8 cellular contexts compared by ENCODE assay signal in the genomic region with DNA sequence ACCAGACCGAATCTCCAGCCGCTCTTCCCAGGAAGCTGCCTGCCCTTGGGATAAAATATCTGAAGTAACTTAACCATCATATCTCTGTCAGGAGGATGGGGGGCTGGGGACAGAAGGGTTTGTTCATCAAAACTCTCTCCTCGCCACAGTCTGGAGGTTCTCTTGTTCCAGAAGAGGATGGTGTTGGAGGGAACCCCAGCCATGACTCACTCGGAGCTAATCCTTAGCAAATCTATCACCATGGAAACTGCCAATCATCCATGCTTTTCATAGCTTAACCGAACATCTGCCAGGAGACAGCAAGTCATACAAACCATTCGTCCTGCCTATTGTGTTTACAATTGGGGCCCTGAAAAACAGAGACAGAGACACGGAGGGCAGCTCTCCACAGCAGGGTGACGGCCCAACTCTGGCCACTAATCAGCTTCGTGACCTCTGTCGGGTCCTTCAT.
A peak's percentile ranks its signal among the peaks of the same experiment; 100 is the strongest.
DNase-seq lines count a peak whose midpoint lies in the region; ATAC-seq and TF ChIP-seq lines count a peak whose summit lies in the region.
"Had no signal": no experiment of that assay in that cellular context is flagged by ENCODE, and none has a peak within 500 bp of the region (broad histone marks: within the 10 kb centered on the region; RNA-seq: fewer than 3 reads in every experiment).

No MANE protein-coding gene starts in this region.

- no peaks in the 10 kb centered on the region for H3K9me2 ChIP-seq in GM23338 (ENCODE audit: insufficient read depth)

- no peak for TF ChIP-seq CTCF in Peyer's patch (IDR thresholded peaks at IDR 0.05)
- no peak for TF ChIP-seq CTCF in fibroblast of pulmonary artery (IDR thresholded peaks at IDR 0.05; ENCODE audit: low read length, missing control alignments)
- TF ChIP-seq CTCF in GM23338 (conservative IDR thresholded peaks at IDR 0.05; ENCODE audit: low read depth in 2 of 2) = no peak

- no peak overlapping the region for H2AFZ ChIP-seq in GM23338

- H3K4me3 Mint-ChIP-seq in GM23338 = no peak overlapping the region

- H3K27ac Mint-ChIP-seq in GM23338 = no peak overlapping the region
- H3K27ac Mint-ChIP-seq: naive B cell had no signal

- DNase-seq in HK-2 (ENCODE audit: unreplicated experiment) (peak; percentile 67), Peyer's patch (peak in 1 of 3 donors; percentile 79), fibroblast of pulmonary artery (ENCODE audit: low read depth) (peak; percentile 93), retina (peak; percentile 75), pons (ENCODE audit: low spot score) (no peak), GM23338 (ENCODE audit: low spot score) (no peak)
- DNase-seq: naive B cell had no signal

- no peaks in the 10 kb centered on the region for H3K9me3 ChIP-seq in Peyer's patch

- no peaks in the 10 kb centered on the region for H3K27me3 ChIP-seq in Peyer's patch
- H3K27me3 ChIP-seq in GM23338 (ENCODE audit: insufficient read depth) = no peaks in the 10 kb centered on the region

- ATAC-seq in HG03457 (IDR thresholded peaks at IDR 0.05; ENCODE audit: unreplicated experiment) = no peak
- no peak for ATAC-seq in GM23338

- no peaks in the 10 kb centered on the region for H3K36me3 ChIP-seq in Peyer's patch
- H3K36me3 ChIP-seq in GM23338 (ENCODE audit: insufficient read depth) = no peaks in the 10 kb centered on the region; the same call in 1 of the 2 replicates

- H3K4me3 ChIP-seq in Peyer's patch (no peak overlapping the region), fibroblast of pulmonary artery (replicated peaks; ENCODE audit: low read depth, low read length) (no peak overlapping the region), GM23338 (no peak overlapping the region)

- H3K9me3 Mint-ChIP-seq in GM23338 = no peaks in the 10 kb centered on the region
- H3K9me3 Mint-ChIP-seq: naive B cell had no signal

- H3K4me1 Mint-ChIP-seq in GM23338 = peaks cover 12% of the 10 kb centered on the region

- no peaks in the 10 kb centered on the region for H3F3A ChIP-seq in GM23338 (replicated peaks; ENCODE audit: low read depth)

- H3K4me1 ChIP-seq in Peyer's patch (no peaks in the 10 kb centered on the region), GM23338 (ENCODE audit: insufficient read depth) (peaks cover 5% of the 10 kb centered on the region; the same call in 1 of the 2 replicates)

- no peaks in the 10 kb centered on the region for H4K20me1 ChIP-seq in GM23338 (replicated peaks; ENCODE audit: insufficient read depth)

- TF ChIP-seq POLR2A in Peyer's patch (IDR thresholded peaks at IDR 0.05) = no peak

- H3K27me3 Mint-ChIP-seq in GM23338 (ENCODE audit: insufficient read depth, low read depth, poor library complexity) = peaks cover 2% of the 10 kb centered on the region
- H3K27me3 Mint-ChIP-seq: naive B cell had no signal

- no peak overlapping the region for H3K4me2 ChIP-seq in GM23338

- H3K27ac ChIP-seq in Peyer's patch (peak overlapping the region; percentile 21 to 75 (median 60)), GM23338 (ENCODE audit: low read depth) (no peak overlapping the region)

- no peaks in the 10 kb centered on the region for H3K79me2 ChIP-seq in GM23338 (replicated peaks; ENCODE audit: insufficient read depth)

- no peaks in the 10 kb centered on the region for H3K36me3 Mint-ChIP-seq in GM23338 (ENCODE audit: low read depth)
- H3K36me3 Mint-ChIP-seq: naive B cell had no signal

TF ChIP-seq in GM23338, 12 proteins besides CTCF, POLR2A, EP300 and RAD21 (continues in another document):
- TF ChIP-seq CREB1 (CRISPR knock-in tag; IDR thresholded peaks at IDR 0.05; ENCODE audit: low read depth) (no peak), POLR2AphosphoS5 (IDR thresholded peaks at IDR 0.05; ENCODE audit: low read depth) (no peak), ZNF331 (CRISPR knock-in tag; IDR thresholded peaks at IDR 0.05; ENCODE audit: low read depth) (no peak), STAT1 (IDR thresholded peaks at IDR 0.05; ENCODE audit: unreplicated experiment) (no peak), ZNF114 (CRISPR knock-in tag; IDR thresholded peaks at IDR 0.05) (no peak), EZH2 (IDR thresholded peaks at IDR 0.05; ENCODE audit: low read depth, unreplicated experiment) (no peak)
- TF ChIP-seq, protein P1, sequence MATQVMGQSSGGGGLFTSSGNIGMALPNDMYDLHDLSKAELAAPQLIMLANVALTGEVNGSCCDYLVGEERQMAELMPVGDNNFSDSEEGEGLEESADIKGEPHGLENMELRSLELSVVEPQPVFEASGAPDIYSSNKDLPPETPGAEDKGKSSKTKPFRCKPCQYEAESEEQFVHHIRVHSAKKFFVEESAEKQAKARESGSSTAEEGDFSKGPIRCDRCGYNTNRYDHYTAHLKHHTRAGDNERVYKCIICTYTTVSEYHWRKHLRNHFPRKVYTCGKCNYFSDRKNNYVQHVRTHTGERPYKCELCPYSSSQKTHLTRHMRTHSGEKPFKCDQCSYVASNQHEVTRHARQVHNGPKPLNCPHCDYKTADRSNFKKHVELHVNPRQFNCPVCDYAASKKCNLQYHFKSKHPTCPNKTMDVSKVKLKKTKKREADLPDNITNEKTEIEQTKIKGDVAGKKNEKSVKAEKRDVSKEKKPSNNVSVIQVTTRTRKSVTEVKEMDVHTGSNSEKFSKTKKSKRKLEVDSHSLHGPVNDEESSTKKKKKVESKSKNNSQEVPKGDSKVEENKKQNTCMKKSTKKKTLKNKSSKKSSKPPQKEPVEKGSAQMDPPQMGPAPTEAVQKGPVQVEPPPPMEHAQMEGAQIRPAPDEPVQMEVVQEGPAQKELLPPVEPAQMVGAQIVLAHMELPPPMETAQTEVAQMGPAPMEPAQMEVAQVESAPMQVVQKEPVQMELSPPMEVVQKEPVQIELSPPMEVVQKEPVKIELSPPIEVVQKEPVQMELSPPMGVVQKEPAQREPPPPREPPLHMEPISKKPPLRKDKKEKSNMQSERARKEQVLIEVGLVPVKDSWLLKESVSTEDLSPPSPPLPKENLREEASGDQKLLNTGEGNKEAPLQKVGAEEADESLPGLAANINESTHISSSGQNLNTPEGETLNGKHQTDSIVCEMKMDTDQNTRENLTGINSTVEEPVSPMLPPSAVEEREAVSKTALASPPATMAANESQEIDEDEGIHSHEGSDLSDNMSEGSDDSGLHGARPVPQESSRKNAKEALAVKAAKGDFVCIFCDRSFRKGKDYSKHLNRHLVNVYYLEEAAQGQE (IDR thresholded peaks at IDR 0.05; ENCODE audit: unreplicated experiment) = no peak
- TF ChIP-seq, protein P2, sequence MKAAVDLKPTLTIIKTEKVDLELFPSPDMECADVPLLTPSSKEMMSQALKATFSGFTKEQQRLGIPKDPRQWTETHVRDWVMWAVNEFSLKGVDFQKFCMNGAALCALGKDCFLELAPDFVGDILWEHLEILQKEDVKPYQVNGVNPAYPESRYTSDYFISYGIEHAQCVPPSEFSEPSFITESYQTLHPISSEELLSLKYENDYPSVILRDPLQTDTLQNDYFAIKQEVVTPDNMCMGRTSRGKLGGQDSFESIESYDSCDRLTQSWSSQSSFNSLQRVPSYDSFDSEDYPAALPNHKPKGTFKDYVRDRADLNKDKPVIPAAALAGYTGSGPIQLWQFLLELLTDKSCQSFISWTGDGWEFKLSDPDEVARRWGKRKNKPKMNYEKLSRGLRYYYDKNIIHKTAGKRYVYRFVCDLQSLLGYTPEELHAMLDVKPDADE (IDR thresholded peaks at IDR 0.05) = no peak

Comparison
In these comparisons a context has a peak if more than half of its experiments do, and no peak if none do; other contexts are left out.
1. DNase-seq: peak in HK-2 (single experiment), fibroblast of pulmonary artery (single experiment) and retina (single experiment); none in pons (single experiment) and GM23338 (single experiment).